1 cellular context compared by ENCODE assay signal in the genomic region with DNA sequence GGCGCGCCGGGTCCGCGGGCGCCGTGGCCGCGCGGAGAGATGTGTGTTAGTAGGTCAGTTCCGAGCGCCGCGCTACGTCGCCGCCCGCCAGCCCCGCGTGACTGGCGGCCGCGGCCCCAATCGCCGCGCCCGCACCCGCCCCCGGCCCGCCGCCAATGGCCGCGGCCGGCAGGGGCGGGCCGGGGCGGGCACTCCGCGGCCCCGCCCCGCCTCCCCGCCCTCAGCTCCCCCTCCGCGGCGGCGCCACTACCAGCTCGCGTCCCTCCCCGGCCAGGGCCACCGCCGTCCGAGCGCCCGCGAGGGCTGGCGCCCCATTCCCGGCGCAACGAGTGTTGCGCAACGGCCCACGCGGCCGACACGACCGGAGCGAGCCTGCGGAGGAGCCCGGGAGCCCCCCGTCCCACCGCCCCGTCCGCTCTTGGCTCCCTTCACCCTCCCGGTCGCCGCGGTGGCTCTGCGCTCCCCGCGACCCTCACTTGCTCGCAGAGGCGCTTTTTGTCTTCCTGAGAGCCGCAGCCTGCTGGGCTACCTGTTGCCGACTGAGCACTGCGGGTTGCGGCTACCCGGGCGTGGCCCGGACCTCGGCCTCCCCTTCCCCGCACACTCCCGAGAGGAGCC.
A peak's percentile ranks its signal among the peaks of the same experiment; 100 is the strongest.
TF ChIP-seq lines count a peak whose summit lies in the region.

A gene with protein sequence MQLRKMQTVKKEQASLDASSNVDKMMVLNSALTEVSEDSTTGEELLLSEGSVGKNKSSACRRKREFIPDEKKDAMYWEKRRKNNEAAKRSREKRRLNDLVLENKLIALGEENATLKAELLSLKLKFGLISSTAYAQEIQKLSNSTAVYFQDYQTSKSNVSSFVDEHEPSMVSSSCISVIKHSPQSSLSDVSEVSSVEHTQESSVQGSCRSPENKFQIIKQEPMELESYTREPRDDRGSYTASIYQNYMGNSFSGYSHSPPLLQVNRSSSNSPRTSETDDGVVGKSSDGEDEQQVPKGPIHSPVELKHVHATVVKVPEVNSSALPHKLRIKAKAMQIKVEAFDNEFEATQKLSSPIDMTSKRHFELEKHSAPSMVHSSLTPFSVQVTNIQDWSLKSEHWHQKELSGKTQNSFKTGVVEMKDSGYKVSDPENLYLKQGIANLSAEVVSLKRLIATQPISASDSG (minus strand): TSS at position 48 of the 618 bp plus-strand sequence. CDS start 13,098 bp downstream, outside the sequence.

TF ChIP-seq in IMR-90, 13 proteins besides CTCF, POLR2A, EP300 and RAD21 (continued from another document):
- TF ChIP-seq NFE2L2 (IDR thresholded peaks at IDR 0.05; ENCODE audit: low read depth, low read length) (no peak), USF2 (IDR thresholded peaks at IDR 0.05; ENCODE audit: low read depth, low read length) (peak; percentile 39; the same call in 1 of the 2 replicates), FOS (IDR thresholded peaks at IDR 0.05; ENCODE audit: low read depth, low read length) (no peak), CEBPB (IDR thresholded peaks at IDR 0.05; ENCODE audit: low read depth, low read length) (peak; percentile 99), CHD1 (IDR thresholded peaks at IDR 0.05; ENCODE audit: low read depth, low read length) (peak; percentile 98; the same call in 1 of the 2 replicates)
